In genomic region chr1:45014403-45015028, GRCh38 we compare ENCODE assay signal across 1 cellular context.
TF ChIP-seq lines count a peak whose summit lies in the region.

No MANE protein-coding gene starts in this region.

TF ChIP-seq in GM23338, 12 proteins besides CTCF, POLR2A, EP300 and RAD21 (continued from another document):
- TF ChIP-seq, protein P1, sequence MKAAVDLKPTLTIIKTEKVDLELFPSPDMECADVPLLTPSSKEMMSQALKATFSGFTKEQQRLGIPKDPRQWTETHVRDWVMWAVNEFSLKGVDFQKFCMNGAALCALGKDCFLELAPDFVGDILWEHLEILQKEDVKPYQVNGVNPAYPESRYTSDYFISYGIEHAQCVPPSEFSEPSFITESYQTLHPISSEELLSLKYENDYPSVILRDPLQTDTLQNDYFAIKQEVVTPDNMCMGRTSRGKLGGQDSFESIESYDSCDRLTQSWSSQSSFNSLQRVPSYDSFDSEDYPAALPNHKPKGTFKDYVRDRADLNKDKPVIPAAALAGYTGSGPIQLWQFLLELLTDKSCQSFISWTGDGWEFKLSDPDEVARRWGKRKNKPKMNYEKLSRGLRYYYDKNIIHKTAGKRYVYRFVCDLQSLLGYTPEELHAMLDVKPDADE (IDR thresholded peaks at IDR 0.05) = no peak
- TF ChIP-seq EZH2 (IDR thresholded peaks at IDR 0.05; ENCODE audit: low read depth, unreplicated experiment) (no peak), POLR2AphosphoS5 (IDR thresholded peaks at IDR 0.05; ENCODE audit: low read depth) (no peak; the same call in 1 of the 2 replicates), REST (IDR thresholded peaks at IDR 0.05; ENCODE audit: unreplicated experiment) (no peak), NANOG (IDR thresholded peaks at IDR 0.05; ENCODE audit: borderline replicate concordance) (no peak), EZH2phosphoT487 (IDR thresholded peaks at IDR 0.05; ENCODE audit: unreplicated experiment) (no peak)
